ENCODE assay signal across 1 cellular context in the genomic region with DNA sequence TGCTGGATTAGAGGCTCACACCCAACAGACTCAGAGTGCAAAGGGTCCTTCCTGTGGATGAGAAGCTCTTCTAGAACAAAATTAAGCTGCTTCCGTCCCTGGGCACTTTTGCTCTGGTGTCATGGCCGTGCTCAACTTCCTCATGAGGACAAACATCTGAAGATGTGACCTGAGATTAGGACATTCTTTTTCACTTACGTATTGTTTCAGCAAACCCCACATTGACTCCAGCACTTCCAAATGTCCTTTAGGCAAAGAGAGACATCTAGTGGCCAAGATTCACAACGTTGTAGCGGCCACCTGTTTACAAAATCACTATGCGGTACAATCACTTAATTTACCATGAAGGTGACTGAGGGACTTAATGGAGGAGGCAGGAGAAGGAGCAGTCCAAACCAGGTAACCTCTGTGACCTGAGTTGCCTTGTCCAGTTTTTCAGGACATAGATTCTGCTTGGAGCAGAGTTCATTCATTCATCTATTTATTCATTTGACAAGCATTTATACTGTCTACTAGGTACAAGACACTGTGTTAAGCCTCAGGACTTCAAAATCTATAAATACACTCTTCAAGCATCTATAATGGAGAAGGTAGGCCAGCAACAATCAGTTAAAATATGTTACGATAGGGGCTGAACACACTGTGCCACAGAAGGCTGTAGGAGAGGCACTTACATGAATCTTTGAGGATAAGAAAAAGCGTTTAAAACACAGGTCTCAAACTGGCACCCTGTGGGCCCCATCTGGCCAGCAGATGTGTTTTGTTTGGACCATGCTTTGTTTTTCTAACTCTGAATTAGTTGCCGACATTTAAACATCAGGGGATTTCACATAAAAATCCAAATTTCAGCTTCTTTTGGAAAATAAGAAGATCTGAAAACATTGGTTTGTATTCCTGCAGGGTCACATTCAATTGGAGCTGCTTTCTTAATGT.
TF ChIP-seq lines count a peak whose summit lies in the region.

No MANE protein-coding gene starts in this region.

TF ChIP-seq in HepG2, 621 proteins besides CTCF, POLR2A, EP300 and RAD21 (continued from another document and continues in another):
- TF ChIP-seq TFDP1 (CRISPR knock-in tag; IDR thresholded peaks at IDR 0.05; ENCODE audit: borderline replicate concordance) (peak; percentile 29; the same call in 1 of the 2 replicates), MIER2 (CRISPR knock-in tag; IDR thresholded peaks at IDR 0.05) (peak; percentile 32), ZNF605 (CRISPR knock-in tag; IDR thresholded peaks at IDR 0.05) (peak; percentile 58; the same call in 1 of the 2 replicates), FOXO1 (CRISPR knock-in tag; IDR thresholded peaks at IDR 0.05) (peak; percentile 85), PPARG (CRISPR knock-in tag; conservative IDR thresholded peaks at IDR 0.05) (peak; percentile 67), ELF3 (CRISPR knock-in tag; IDR thresholded peaks at IDR 0.05) (peak; percentile 97), SMC3 (IDR thresholded peaks at IDR 0.05; ENCODE audit: low read length) (peak; percentile 83), FOSL2 (CRISPR knock-in tag; IDR thresholded peaks at IDR 0.05) (peak; percentile 79), ZNF607 (CRISPR knock-in tag; IDR thresholded peaks at IDR 0.05; ENCODE audit: borderline replicate concordance) (0 out of 2 replicates have a peak, but pooled peaks have one; percentile 37), ELK4 (CRISPR knock-in tag; IDR thresholded peaks at IDR 0.05; ENCODE audit: borderline replicate concordance) (no peak), CBFB (CRISPR knock-in tag; IDR thresholded peaks at IDR 0.05) (peak; percentile 74), ATF7 (IDR thresholded peaks at IDR 0.05) (peak; percentile 60; the same call in 1 of the 2 replicates), ATF7 (CRISPR knock-in tag; IDR thresholded peaks at IDR 0.05) (peak; percentile 98), ZNF644 (CRISPR knock-in tag; IDR thresholded peaks at IDR 0.05; ENCODE audit: low read depth) (peak; percentile 87), ZNF816 (CRISPR knock-in tag; IDR thresholded peaks at IDR 0.05; ENCODE audit: borderline replicate concordance) (no peak), NR2F1 (CRISPR knock-in tag; IDR thresholded peaks at IDR 0.05) (peak in 1 of 2 experiments; percentile 26; a peak in 1 of 4 replicates), DMAP1 (CRISPR knock-in tag; IDR thresholded peaks at IDR 0.05) (no peak), FOXK1 (CRISPR knock-in tag; IDR thresholded peaks at IDR 0.05; ENCODE audit: borderline replicate concordance, low read depth) (peak; percentile 89; the same call in 1 of the 2 replicates), PITX1 (CRISPR knock-in tag; IDR thresholded peaks at IDR 0.05) (no peak), MIXL1 (CRISPR knock-in tag; IDR thresholded peaks at IDR 0.05) (peak; percentile 25; the same call in 1 of the 2 replicates), GFI1 (CRISPR knock-in tag; IDR thresholded peaks at IDR 0.05; ENCODE audit: borderline replicate concordance) (peak; percentile 40; the same call in 1 of the 2 replicates), ZNF12 (CRISPR knock-in tag; IDR thresholded peaks at IDR 0.05) (peak; percentile 79; the same call in 1 of the 2 replicates), GTF3A (CRISPR knock-in tag; conservative IDR thresholded peaks at IDR 0.05) (no peak), PAWR (CRISPR knock-in tag; IDR thresholded peaks at IDR 0.05; ENCODE audit: borderline replicate concordance) (no peak), SOX5 (CRISPR knock-in tag; IDR thresholded peaks at IDR 0.05; ENCODE audit: borderline replicate concordance) (peak; percentile 63; the same call in 1 of the 2 replicates), ZNF580 (CRISPR knock-in tag; IDR thresholded peaks at IDR 0.05; ENCODE audit: borderline replicate concordance, low read depth) (peak; percentile 74; the same call in 1 of the 2 replicates), ZKSCAN1 (IDR thresholded peaks at IDR 0.05; ENCODE audit: low read length) (0 out of 2 replicates have a peak, but pooled peaks have one; percentile 12), ZMYM2 (CRISPR knock-in tag; IDR thresholded peaks at IDR 0.05) (0 out of 2 replicates have a peak, but pooled peaks have one; percentile 22), CC2D1A (CRISPR knock-in tag; IDR thresholded peaks at IDR 0.05) (no peak), ZSCAN29 (CRISPR knock-in tag; conservative IDR thresholded peaks at IDR 0.05) (peak; percentile 59; the same call in 1 of the 2 replicates), DPF2 (CRISPR knock-in tag; IDR thresholded peaks at IDR 0.05; ENCODE audit: borderline replicate concordance, low read depth) (0 out of 2 replicates have a peak, but pooled peaks have one; percentile 42), NR2C2 (CRISPR knock-in tag; IDR thresholded peaks at IDR 0.05; ENCODE audit: borderline replicate concordance) (peak; percentile 72), ZNF652 (CRISPR knock-in tag; IDR thresholded peaks at IDR 0.05; ENCODE audit: borderline replicate concordance, low read depth) (peak; percentile 8; the same call in 1 of the 2 replicates), CREB1 (IDR thresholded peaks at IDR 0.05) (no peak), CREB1 (CRISPR knock-in tag; IDR thresholded peaks at IDR 0.05) (peak; percentile 63; the same call in 1 of the 2 replicates), CEBPG (CRISPR knock-in tag; IDR thresholded peaks at IDR 0.05) (peak; percentile 54), ZNF510 (CRISPR knock-in tag; IDR thresholded peaks at IDR 0.05; ENCODE audit: low read depth) (no peak), EHMT2 (IDR thresholded peaks at IDR 0.05; ENCODE audit: borderline replicate concordance, low read depth, low read length) (peak; percentile 67; the same call in 1 of the 2 replicates), KAT8 (CRISPR knock-in tag; IDR thresholded peaks at IDR 0.05) (peak; percentile 77; the same call in 1 of the 2 replicates), FOXC1 (CRISPR knock-in tag; IDR thresholded peaks at IDR 0.05; ENCODE audit: borderline replicate concordance) (0 out of 2 replicates have a peak, but pooled peaks have one; percentile 57), REPIN1 (CRISPR knock-in tag; IDR thresholded peaks at IDR 0.05; ENCODE audit: borderline replicate concordance, low read depth) (peak; percentile 50; the same call in 1 of the 2 replicates), SP4 (CRISPR knock-in tag; IDR thresholded peaks at IDR 0.05) (no peak), LCORL (IDR thresholded peaks at IDR 0.05) (no peak), LCORL (CRISPR knock-in tag; IDR thresholded peaks at IDR 0.05) (peak; percentile 63; the same call in 1 of the 2 replicates), RCOR2 (CRISPR knock-in tag; IDR thresholded peaks at IDR 0.05) (peak; percentile 46), SALL2 (CRISPR knock-in tag; IDR thresholded peaks at IDR 0.05) (peak; percentile 64; the same call in 1 of the 2 replicates), ZSCAN9 (CRISPR knock-in tag; IDR thresholded peaks at IDR 0.05; ENCODE audit: borderline replicate concordance) (0 out of 2 replicates have a peak, but pooled peaks have one; percentile 32), YY1 (IDR thresholded peaks at IDR 0.05; ENCODE audit: insufficient read depth, insufficient replicate concordance, low read depth, low read length) (peak; percentile 57), TAF15 (IDR thresholded peaks at IDR 0.05; ENCODE audit: low read depth, low read length, poor library complexity, severe bottlenecking) (no peak), ZNF781 (CRISPR knock-in tag; IDR thresholded peaks at IDR 0.05; ENCODE audit: borderline replicate concordance, not compliant biosample characterization) (no peak), ZNF547 (CRISPR knock-in tag; IDR thresholded peaks at IDR 0.05) (0 out of 2 replicates have a peak, but pooled peaks have one; percentile 56), JUNB (CRISPR knock-in tag; IDR thresholded peaks at IDR 0.05; ENCODE audit: borderline replicate concordance) (peak; percentile 73; the same call in 1 of the 2 replicates)
- TF ChIP-seq, protein P1, sequence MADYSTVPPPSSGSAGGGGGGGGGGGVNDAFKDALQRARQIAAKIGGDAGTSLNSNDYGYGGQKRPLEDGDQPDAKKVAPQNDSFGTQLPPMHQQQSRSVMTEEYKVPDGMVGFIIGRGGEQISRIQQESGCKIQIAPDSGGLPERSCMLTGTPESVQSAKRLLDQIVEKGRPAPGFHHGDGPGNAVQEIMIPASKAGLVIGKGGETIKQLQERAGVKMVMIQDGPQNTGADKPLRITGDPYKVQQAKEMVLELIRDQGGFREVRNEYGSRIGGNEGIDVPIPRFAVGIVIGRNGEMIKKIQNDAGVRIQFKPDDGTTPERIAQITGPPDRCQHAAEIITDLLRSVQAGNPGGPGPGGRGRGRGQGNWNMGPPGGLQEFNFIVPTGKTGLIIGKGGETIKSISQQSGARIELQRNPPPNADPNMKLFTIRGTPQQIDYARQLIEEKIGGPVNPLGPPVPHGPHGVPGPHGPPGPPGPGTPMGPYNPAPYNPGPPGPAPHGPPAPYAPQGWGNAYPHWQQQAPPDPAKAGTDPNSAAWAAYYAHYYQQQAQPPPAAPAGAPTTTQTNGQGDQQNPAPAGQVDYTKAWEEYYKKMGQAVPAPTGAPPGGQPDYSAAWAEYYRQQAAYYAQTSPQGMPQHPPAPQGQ (CRISPR knock-in tag; IDR thresholded peaks at IDR 0.05; ENCODE audit: borderline replicate concordance) = 0 out of 2 replicates have a peak, but pooled peaks have one; percentile 75
- TF ChIP-seq, protein P2, sequence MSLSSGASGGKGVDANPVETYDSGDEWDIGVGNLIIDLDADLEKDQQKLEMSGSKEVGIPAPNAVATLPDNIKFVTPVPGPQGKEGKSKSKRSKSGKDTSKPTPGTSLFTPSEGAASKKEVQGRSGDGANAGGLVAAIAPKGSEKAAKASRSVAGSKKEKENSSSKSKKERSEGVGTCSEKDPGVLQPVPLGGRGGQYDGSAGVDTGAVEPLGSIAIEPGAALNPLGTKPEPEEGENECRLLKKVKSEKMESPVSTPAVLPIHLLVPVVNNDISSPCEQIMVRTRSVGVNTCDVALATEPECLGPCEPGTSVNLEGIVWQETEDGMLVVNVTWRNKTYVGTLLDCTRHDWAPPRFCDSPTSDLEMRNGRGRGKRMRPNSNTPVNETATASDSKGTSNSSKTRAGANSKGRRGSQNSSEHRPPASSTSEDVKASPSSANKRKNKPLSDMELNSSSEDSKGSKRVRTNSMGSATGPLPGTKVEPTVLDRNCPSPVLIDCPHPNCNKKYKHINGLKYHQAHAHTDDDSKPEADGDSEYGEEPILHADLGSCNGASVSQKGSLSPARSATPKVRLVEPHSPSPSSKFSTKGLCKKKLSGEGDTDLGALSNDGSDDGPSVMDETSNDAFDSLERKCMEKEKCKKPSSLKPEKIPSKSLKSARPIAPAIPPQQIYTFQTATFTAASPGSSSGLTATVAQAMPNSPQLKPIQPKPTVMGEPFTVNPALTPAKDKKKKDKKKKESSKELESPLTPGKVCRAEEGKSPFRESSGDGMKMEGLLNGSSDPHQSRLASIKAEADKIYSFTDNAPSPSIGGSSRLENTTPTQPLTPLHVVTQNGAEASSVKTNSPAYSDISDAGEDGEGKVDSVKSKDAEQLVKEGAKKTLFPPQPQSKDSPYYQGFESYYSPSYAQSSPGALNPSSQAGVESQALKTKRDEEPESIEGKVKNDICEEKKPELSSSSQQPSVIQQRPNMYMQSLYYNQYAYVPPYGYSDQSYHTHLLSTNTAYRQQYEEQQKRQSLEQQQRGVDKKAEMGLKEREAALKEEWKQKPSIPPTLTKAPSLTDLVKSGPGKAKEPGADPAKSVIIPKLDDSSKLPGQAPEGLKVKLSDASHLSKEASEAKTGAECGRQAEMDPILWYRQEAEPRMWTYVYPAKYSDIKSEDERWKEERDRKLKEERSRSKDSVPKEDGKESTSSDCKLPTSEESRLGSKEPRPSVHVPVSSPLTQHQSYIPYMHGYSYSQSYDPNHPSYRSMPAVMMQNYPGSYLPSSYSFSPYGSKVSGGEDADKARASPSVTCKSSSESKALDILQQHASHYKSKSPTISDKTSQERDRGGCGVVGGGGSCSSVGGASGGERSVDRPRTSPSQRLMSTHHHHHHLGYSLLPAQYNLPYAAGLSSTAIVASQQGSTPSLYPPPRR (CRISPR knock-in tag; IDR thresholded peaks at IDR 0.05; ENCODE audit: borderline replicate concordance) = peak; percentile 47; the same call in 1 of the 2 replicates
- TF ChIP-seq, protein P3, sequence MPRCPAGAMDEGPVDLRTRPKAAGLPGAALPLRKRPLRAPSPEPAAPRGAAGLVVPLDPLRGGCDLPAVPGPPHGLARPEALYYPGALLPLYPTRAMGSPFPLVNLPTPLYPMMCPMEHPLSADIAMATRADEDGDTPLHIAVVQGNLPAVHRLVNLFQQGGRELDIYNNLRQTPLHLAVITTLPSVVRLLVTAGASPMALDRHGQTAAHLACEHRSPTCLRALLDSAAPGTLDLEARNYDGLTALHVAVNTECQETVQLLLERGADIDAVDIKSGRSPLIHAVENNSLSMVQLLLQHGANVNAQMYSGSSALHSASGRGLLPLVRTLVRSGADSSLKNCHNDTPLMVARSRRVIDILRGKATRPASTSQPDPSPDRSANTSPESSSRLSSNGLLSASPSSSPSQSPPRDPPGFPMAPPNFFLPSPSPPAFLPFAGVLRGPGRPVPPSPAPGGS (CRISPR knock-in tag; IDR thresholded peaks at IDR 0.05) = peak; percentile 71; the same call in 1 of the 2 replicates
- TF ChIP-seq, protein P4, sequence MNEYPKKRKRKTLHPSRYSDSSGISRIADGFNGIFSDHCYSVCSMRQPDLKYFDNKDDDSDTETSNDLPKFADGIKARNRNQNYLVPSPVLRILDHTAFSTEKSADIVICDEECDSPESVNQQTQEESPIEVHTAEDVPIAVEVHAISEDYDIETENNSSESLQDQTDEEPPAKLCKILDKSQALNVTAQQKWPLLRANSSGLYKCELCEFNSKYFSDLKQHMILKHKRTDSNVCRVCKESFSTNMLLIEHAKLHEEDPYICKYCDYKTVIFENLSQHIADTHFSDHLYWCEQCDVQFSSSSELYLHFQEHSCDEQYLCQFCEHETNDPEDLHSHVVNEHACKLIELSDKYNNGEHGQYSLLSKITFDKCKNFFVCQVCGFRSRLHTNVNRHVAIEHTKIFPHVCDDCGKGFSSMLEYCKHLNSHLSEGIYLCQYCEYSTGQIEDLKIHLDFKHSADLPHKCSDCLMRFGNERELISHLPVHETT (CRISPR knock-in tag; conservative IDR thresholded peaks at IDR 0.05) = no peak
